6 cellular contexts compared by ENCODE assay signal in genomic region chr2:184956856-184957255, GRCh38.
"Had no signal": no experiment of that assay in that cellular context is flagged by ENCODE, and none has a peak within 500 bp of the region (broad histone marks: within the 10 kb centered on the region; RNA-seq: fewer than 3 reads in every experiment).

No MANE protein-coding gene starts in this region.

- FAIRE-seq: HTR-8/SVneo had no signal

- H3K9me3 Mint-ChIP-seq: IgD-negative memory B cell had no signal

- H3K27ac ChIP-seq: HL-60, KMS-11 had no signal

- H3K4me1 Mint-ChIP-seq: IgD-negative memory B cell had no signal

- H3K36me3 Mint-ChIP-seq: IgD-negative memory B cell had no signal

- H3K4me3 Mint-ChIP-seq: IgD-negative memory B cell had no signal

- DNase-seq: KBM-7, KG1 had no signal

- H3K4me2 ChIP-seq: KMS-11 had no signal

- H3K27me3 Mint-ChIP-seq: IgD-negative memory B cell had no signal

- H3K9ac ChIP-seq: KMS-11 had no signal
